25 cellular contexts compared by ENCODE assay signal in genomic region chr17:76088868-76089576, GRCh38. TPM values are rescaled to one million over a fixed set of nuclear protein-coding genes. Genes with fewer than 3 reads are reported as not detected.
A peak's percentile ranks its signal among the peaks of the same experiment; 100 is the strongest.
DNase-seq lines count a peak whose midpoint lies in the region; ATAC-seq and TF ChIP-seq lines count a peak whose summit lies in the region.
"Had no signal": no experiment of that assay in that cellular context is flagged by ENCODE, and none has a peak within 500 bp of the region (broad histone marks: within the 10 kb centered on the region; RNA-seq: fewer than 3 reads in every experiment).

No MANE protein-coding gene starts in this region.

- no peaks in the 10 kb centered on the region for H3F3A ChIP-seq in SK-N-SH (replicated peaks; ENCODE audit: insufficient read depth)
- no peaks in the 10 kb centered on the region for H3F3A ChIP-seq in neural progenitor cell (ENCODE audit: low read depth)

- H3K27ac Mint-ChIP-seq in activated B cell treated with CpG ODN at 0.5 μM for 24 hours (peak overlapping the region; percentile 14), neural progenitor cell (no peak overlapping the region), type B pancreatic cell (no peak overlapping the region), CD14-positive monocyte (peak overlapping the region in 1 of 7 donors; percentile 21)

- H3K9me3 ChIP-seq in SK-N-SH (no peaks in the 10 kb centered on the region), neural progenitor cell (ENCODE audit: low read depth) (no peaks in the 10 kb centered on the region)
- H3K9me3 ChIP-seq: SJSA1 had no signal

- H3K9ac ChIP-seq in SK-N-SH = no peak overlapping the region
- no peak overlapping the region for H3K9ac ChIP-seq in neural progenitor cell
- H3K9ac ChIP-seq: GM23248, KMS-11 had no signal

- POLR2A ChIA-PET in SK-N-SH (lab: Yijun Ruan, JAX) (interaction anchor here (1.4 kb wide), 1 partner anchor 9 kb away, joined by 8 read pairs; no protein-coding TSS in a partner anchor), activated B cell treated with CpG ODN at 0.5 μM for 24 hours (lab: Charles Lee) (interaction anchor here (0.6 kb wide), 1 partner anchor 10 kb away, joined by 4 read pairs; the partner anchor contains the start of gene ZACN)

- TF ChIP-seq EP300 in SK-N-SH (IDR thresholded peaks at IDR 0.05; ENCODE audit: borderline replicate concordance in 1 of 2, low read depth in 1 of 2, low read length in 1 of 2) = no peak

- H3K79me2 ChIP-seq in SK-N-SH (ENCODE audit: insufficient read depth) = no peaks in the 10 kb centered on the region; the same call in 1 of the 2 replicates
- no peaks in the 10 kb centered on the region for H3K79me2 ChIP-seq in neural progenitor cell (ENCODE audit: low read depth)

- H3K4me1 ChIP-seq in SK-N-SH (ENCODE audit: control insufficient read depth in 1 of 2, insufficient read depth in 2 of 2, low read depth in 1 of 2, low read length in 1 of 2) (no peaks in the 10 kb centered on the region), neural progenitor cell (no peaks in the 10 kb centered on the region)

- no peak overlapping the region for H3K4me3 Mint-ChIP-seq in activated B cell treated with CpG ODN at 0.5 μM for 24 hours
- peak overlapping the region; percentile 58 for H3K4me3 Mint-ChIP-seq in neural progenitor cell
- no peak overlapping the region for H3K4me3 Mint-ChIP-seq in type B pancreatic cell
- no peak overlapping the region for H3K4me3 Mint-ChIP-seq in CD14-positive monocyte
- H3K4me3 Mint-ChIP-seq: CD4-positive, CD25-positive, alpha-beta regulatory T cell had no signal

- CTCF ChIA-PET in SK-N-SH (lab: Yijun Ruan, JAX) = interaction anchor here (0.7 to 3.2 kb wide), 9 partner anchors 9 to 184 kb away, joined by 3 to 10 read pairs (median 3); partner anchors contain the start of genes GALR2, MRPL38 and ZACN
- CTCF ChIA-PET in activated B cell treated with CpG ODN at 0.5 μM for 24 hours (lab: Charles Lee) = no interaction called here

- no peaks in the 10 kb centered on the region for H3K4me1 Mint-ChIP-seq in activated B cell treated with CpG ODN at 0.5 μM for 24 hours
- H3K4me1 Mint-ChIP-seq in neural progenitor cell = no peaks in the 10 kb centered on the region
- no peaks in the 10 kb centered on the region for H3K4me1 Mint-ChIP-seq in type B pancreatic cell (ENCODE audit: unreplicated experiment)
- H3K4me1 Mint-ChIP-seq in CD14-positive monocyte = peaks cover 2% of the 10 kb centered on the region
- H3K4me1 Mint-ChIP-seq: IgD-negative memory B cell had no signal

- H3K27me3 Mint-ChIP-seq in activated B cell treated with CpG ODN at 0.5 μM for 24 hours (no peaks in the 10 kb centered on the region), neural progenitor cell (ENCODE audit: insufficient read depth, low read depth) (peaks cover 4% of the 10 kb centered on the region), type B pancreatic cell (no peaks in the 10 kb centered on the region), CD14-positive monocyte (ENCODE audit: low read depth in 3 of 3) (peaks cover 0 to 2% (median 1%) of the 10 kb centered on the region in 3 donors)
- H3K27me3 Mint-ChIP-seq: IgD-negative memory B cell had no signal

- H3K36me3 ChIP-seq in SK-N-SH (replicated peaks in 1 of 2; ENCODE audit: control insufficient read depth in 1 of 2, insufficient read depth in 2 of 2, low read length in 1 of 2) (peaks cover 38 to 96% of the 10 kb centered on the region in 2 experiments), neural progenitor cell (no peaks in the 10 kb centered on the region)

- WGBS in SK-N-SH (ENCODE audit: low lambda C conversion rate) = 96% methylated on average over 13 of the region's 25 CpGs

- intact Hi-C loops in activated B cell treated with CpG ODN at 0.5 μM for 24 hours (cut with micrococcal nuclease) = no loop called here
- intact Hi-C loops in CD14-positive monocyte (cut with micrococcal nuclease) = no loop called here

- peak; percentile 22 for DNase-seq in SK-N-SH
- no peak for DNase-seq in activated B cell treated with CpG ODN at 0.5 μM for 24 hours
- DNase-seq in neural progenitor cell (ENCODE audit: low spot score) = no peak
- peak; percentile 64 for DNase-seq in type B pancreatic cell (ENCODE audit: extremely low spot score, unreplicated experiment)
- no peak for DNase-seq in CD14-positive monocyte (ENCODE audit: low spot score)
- no peak for DNase-seq in NCI-H774 (lab: John Stamatoyannopoulos, UW)
- no peak for DNase-seq in stimulated activated CD4-positive, alpha-beta T cell treated with anti-CD3 and anti-CD28 coated beads, Interleukin-15, amount 100 ng/mL, for 24 hours
- DNase-seq: CD4-positive, CD25-positive, alpha-beta regulatory T cell; GM23248; MM.1S; NCI-H2029; NCI-H446; NCI-H524 treated with DMSO at 0.1 percent for 48 hours; PC-9 had no signal

- TF ChIP-seq RAD21 in SK-N-SH (IDR thresholded peaks at IDR 0.05; ENCODE audit: low read length) = no peak

- H3K27ac ChIP-seq in SK-N-SH (ENCODE audit: low read depth in 2 of 2, low read length in 1 of 2) = no peak overlapping the region
- no peak overlapping the region for H3K27ac ChIP-seq in neural progenitor cell
- H3K27ac ChIP-seq: 22Rv1, GM23248, HL-60, KMS-11, PC-9, SJSA1 had no signal

- no peak overlapping the region for H3K4me3 ChIP-seq in SK-N-SH (ENCODE audit: low read depth in 2 of 2, low read length in 1 of 2)
- H3K4me3 ChIP-seq in neural progenitor cell = no peak overlapping the region
- H3K4me3 ChIP-seq: GM23248, PC-9, SJSA1 had no signal

- no peaks in the 10 kb centered on the region for H4K20me1 ChIP-seq in SK-N-SH (ENCODE audit: insufficient read depth)
- no peaks in the 10 kb centered on the region for H4K20me1 ChIP-seq in neural progenitor cell (ENCODE audit: low read depth)

- H3K27me3 ChIP-seq in SK-N-SH (ENCODE audit: insufficient read depth) = no peaks in the 10 kb centered on the region
- H3K27me3 ChIP-seq in neural progenitor cell = no peaks in the 10 kb centered on the region
- H3K27me3 ChIP-seq: SJSA1 had no signal

- no peak overlapping the region for H2AFZ ChIP-seq in SK-N-SH (ENCODE audit: low read depth)
- H2AFZ ChIP-seq in neural progenitor cell (replicated peaks) = no peak overlapping the region
- H2AFZ ChIP-seq: GM23248, PC-9 had no signal

- no peaks in the 10 kb centered on the region for H3K9me2 ChIP-seq in SK-N-SH

- H3K4me2 ChIP-seq in SK-N-SH (no peak overlapping the region), neural progenitor cell (no peak overlapping the region)
- H3K4me2 ChIP-seq: KMS-11, PC-9 had no signal

- no peaks in the 10 kb centered on the region for H3K9me3 Mint-ChIP-seq in activated B cell treated with CpG ODN at 0.5 μM for 24 hours
- no peaks in the 10 kb centered on the region for H3K9me3 Mint-ChIP-seq in neural progenitor cell
- no peaks in the 10 kb centered on the region for H3K9me3 Mint-ChIP-seq in type B pancreatic cell
- H3K9me3 Mint-ChIP-seq in CD14-positive monocyte = no peaks in the 10 kb centered on the region
- H3K9me3 Mint-ChIP-seq: IgD-negative memory B cell had no signal

- ATAC-seq in SK-N-SH treated with all-trans-retinoic acid at 6 μM for 48 hours (no peak), activated B cell treated with CpG ODN at 0.5 μM for 24 hours (ENCODE audit: low read depth) (no peak)

- H3K36me3 Mint-ChIP-seq in activated B cell treated with CpG ODN at 0.5 μM for 24 hours (ENCODE audit: low read depth) (peaks cover 88% of the 10 kb centered on the region), neural progenitor cell (peaks cover 14% of the 10 kb centered on the region), type B pancreatic cell (peaks cover 5% of the 10 kb centered on the region), CD14-positive monocyte (peaks cover 87 to 99% of the 10 kb centered on the region in 2 donors)

- TF ChIP-seq CTCF in SK-N-SH (IDR thresholded peaks at IDR 0.05) = no peak
- no peak for TF ChIP-seq CTCF in activated B cell treated with CpG ODN at 0.5 μM for 24 hours (IDR thresholded peaks at IDR 0.05)
- TF ChIP-seq CTCF in neural progenitor cell (IDR thresholded peaks at IDR 0.05) = no peak
- no peak for TF ChIP-seq CTCF in type B pancreatic cell (conservative IDR thresholded peaks at IDR 0.05)
- no peak for TF ChIP-seq CTCF in CD14-positive monocyte (IDR thresholded peaks at IDR 0.05)

RNA-seq across cellular contexts. Expression of gene ZACN, which starts 10.0 kb away (rescaled TPM):
- polyA plus RNA-seq in SK-N-SH (2012; rRNA removed) (0.03 TPM in 1 of 2 replicates, not detected in the other), CD14-positive monocyte (not detected)
- 0.01 TPM in 1 of 2 replicates, not detected in the other for polyA plus RNA-seq in SK-N-SH (2012; cell fraction: cytosol; rRNA removed)
- polyA plus RNA-seq in SK-N-SH (2012; cell fraction: nucleus; rRNA removed) = 0.12 and 0.26 TPM in 2 replicates
- total RNA-seq in activated B cell treated with CpG ODN at 0.5 μM for 24 hours (0.34 and 0.67 TPM in 2 replicates), neural progenitor cell (ENCODE audit: low replicate concordance) (not detected in 2 replicates), type B pancreatic cell (ENCODE audit: low replicate concordance) (0.29 TPM in 1 of 2 replicates, not detected in the other)
- total RNA-seq: Daoy, G401, GM23248, PC-9, Right ventricle myocardium inferior, RPMI7951, SJSA1 had no signal

RNA-seq across cellular contexts. Expression of gene GALR2, which starts 14.4 kb away (rescaled TPM):
- polyA plus RNA-seq in SK-N-SH (2012; rRNA removed) (0.05 and 0.08 TPM in 2 replicates), CD14-positive monocyte (1 to 10 TPM in 1 of 2 donors, under 1 TPM in 1; 0.22 to 1.1 TPM)
- polyA plus RNA-seq in SK-N-SH (2012; cell fraction: cytosol; rRNA removed) = 0.03 TPM in 2 replicates
- 0.08 and 0.15 TPM in 2 replicates for polyA plus RNA-seq in SK-N-SH (2012; cell fraction: nucleus; rRNA removed)
- total RNA-seq in activated B cell treated with CpG ODN at 0.5 μM for 24 hours (0.18 and 0.32 TPM in 2 replicates), neural progenitor cell (ENCODE audit: low replicate concordance) (not detected in 2 replicates), type B pancreatic cell (ENCODE audit: low replicate concordance) (0.94 and 1.3 TPM in 2 replicates)
- total RNA-seq: Daoy, GM23248, Right ventricle myocardium inferior, RPMI7951 had no signal
- polyA plus RNA-seq: BJ had no signal

RNA-seq across cellular contexts. Expression of gene EXOC7, which starts 14.6 kb away (rescaled TPM):
- polyA plus RNA-seq in SK-N-SH (2012; rRNA removed) = 129 and 167 TPM in 2 replicates
- polyA plus RNA-seq in SK-N-SH (2012; cell fraction: cytosol; rRNA removed) = 58.5 and 83.4 TPM in 2 replicates
- 364 and 387 TPM in 2 replicates for polyA plus RNA-seq in SK-N-SH (2012; cell fraction: nucleus; rRNA removed)
- 133 and 146 TPM in 2 replicates for total RNA-seq in activated B cell treated with CpG ODN at 0.5 μM for 24 hours
- total RNA-seq in neural progenitor cell (ENCODE audit: low replicate concordance) = 64.3 and 72.8 TPM in 2 replicates
- total RNA-seq in type B pancreatic cell (ENCODE audit: low replicate concordance) = 171 and 201 TPM in 2 replicates
- 10 to 100 TPM; 30.7 to 42.4 TPM for polyA plus RNA-seq in CD14-positive monocyte

RNA-seq across cellular contexts. Expression of gene SRP68, which starts 16.7 kb away (rescaled TPM):
- 76.8 and 81.4 TPM in 2 replicates for polyA plus RNA-seq in SK-N-SH (2012; rRNA removed)
- 74.4 and 76.2 TPM in 2 replicates for polyA plus RNA-seq in SK-N-SH (2012; cell fraction: cytosol; rRNA removed)
- polyA plus RNA-seq in SK-N-SH (2012; cell fraction: nucleus; rRNA removed) = 53.5 and 64.0 TPM in 2 replicates
- total RNA-seq in activated B cell treated with CpG ODN at 0.5 μM for 24 hours = 73.7 and 76.1 TPM in 2 replicates
- 31.7 and 32.8 TPM in 2 replicates for total RNA-seq in neural progenitor cell (ENCODE audit: low replicate concordance)
- total RNA-seq in type B pancreatic cell (ENCODE audit: low replicate concordance) = 86.7 and 89.6 TPM in 2 replicates
- 10 to 100 TPM; 42.1 to 47.1 TPM for polyA plus RNA-seq in CD14-positive monocyte

RNA-seq across cellular contexts. Expression of gene FOXJ1, which starts 52.0 kb away (rescaled TPM):
- polyA plus RNA-seq in SK-N-SH (2012; rRNA removed) = not detected in 2 replicates
- 0.01 TPM in 2 replicates for polyA plus RNA-seq in SK-N-SH (2012; cell fraction: cytosol; rRNA removed)
- polyA plus RNA-seq in SK-N-SH (2012; cell fraction: nucleus; rRNA removed) = 0.07 and 0.09 TPM in 2 replicates
- 0.39 and 0.44 TPM in 2 replicates for total RNA-seq in activated B cell treated with CpG ODN at 0.5 μM for 24 hours
- total RNA-seq in neural progenitor cell (ENCODE audit: low replicate concordance) = 0.49 and 1.7 TPM in 2 replicates
- 5.3 and 18.2 TPM in 2 replicates for total RNA-seq in type B pancreatic cell (ENCODE audit: low replicate concordance)
- not detected for polyA plus RNA-seq in CD14-positive monocyte
- total RNA-seq: Daoy, GM23248, Right ventricle myocardium inferior, RPMI7951, SJSA1 had no signal
- polyA plus RNA-seq: BJ, GM23248, IgD-negative memory B cell had no signal

Comparison
In these comparisons a context has a peak if more than half of its experiments do, and no peak if none do; other contexts are left out.
1. DNase-seq: peak in SK-N-SH (single experiment) and type B pancreatic cell (single experiment); none in activated B cell treated with CpG ODN at 0.5 μM for 24 hours (single experiment), neural progenitor cell (single experiment), CD14-positive monocyte (single experiment), NCI-H774 (single experiment) and stimulated activated CD4-positive, alpha-beta T cell treated with anti-CD3 and anti-CD28 coated beads, Interleukin-15, amount 100 ng/mL, for 24 hours (single experiment).